Comparison of ENCODE assay signal across 12 cellular contexts in the genomic region with DNA sequence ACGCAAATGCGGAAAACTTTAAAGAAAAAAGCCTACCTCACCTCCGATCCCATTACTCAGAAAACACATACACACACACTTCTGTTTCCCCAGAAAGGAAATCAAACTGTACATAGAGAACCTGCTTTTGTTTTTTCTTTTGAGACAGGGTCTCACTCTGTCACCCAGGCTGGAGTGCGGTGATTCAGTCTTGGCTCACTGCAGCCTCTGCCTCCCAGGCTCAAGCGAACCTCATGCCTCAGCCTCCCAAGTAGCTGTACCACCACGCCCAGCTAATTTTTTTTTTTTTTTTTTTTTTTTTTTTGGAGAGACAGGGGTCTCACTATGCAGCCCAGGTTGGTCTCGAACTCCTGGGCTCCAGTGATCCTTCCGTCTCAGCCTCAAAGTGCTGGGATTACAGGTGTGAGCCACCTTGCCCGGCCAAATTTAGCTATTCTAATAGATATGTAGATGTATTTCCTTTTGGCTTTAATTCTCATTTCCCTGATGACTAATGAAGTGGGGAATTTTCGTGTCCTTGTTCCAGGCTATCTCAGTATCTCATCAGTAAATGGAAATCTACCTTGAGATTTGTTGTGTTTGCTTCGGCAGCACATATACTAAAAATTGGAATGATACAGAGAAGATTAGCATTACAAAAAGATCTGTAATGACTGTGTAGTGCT. TPM values are rescaled to one million over a fixed set of nuclear protein-coding genes. Genes with fewer than 3 reads are reported as not detected.
DNase-seq lines count a peak whose midpoint lies in the region; ATAC-seq and TF ChIP-seq lines count a peak whose summit lies in the region.
"Had no signal": no experiment of that assay in that cellular context is flagged by ENCODE, and none has a peak within 500 bp of the region (broad histone marks: within the 10 kb centered on the region; RNA-seq: fewer than 3 reads in every experiment).

No MANE protein-coding gene starts in this region.

- peak overlapping the region; percentile 96 for H3K27ac ChIP-seq in PC-9
- H3K27ac ChIP-seq in mammary epithelial cell (ENCODE audit: insufficient read depth, low read depth, low read length) = no peak overlapping the region
- H3K27ac ChIP-seq in parathyroid adenoma = peak overlapping the region; percentile 24
- H3K27ac ChIP-seq: KMS-11 had no signal

- H4K20me1 ChIP-seq in PC-9 (ENCODE audit: insufficient read depth) (no peaks in the 10 kb centered on the region), mammary epithelial cell (ENCODE audit: insufficient read depth, low read length) (no peaks in the 10 kb centered on the region)

- H3K4me3 ChIP-seq in PC-9 = no peak overlapping the region
- H3K4me3 ChIP-seq in mammary epithelial cell (replicated peaks in 1 of 3; ENCODE audit: insufficient read depth in 1 of 3, low read depth in 2 of 3, low read length in 3 of 3) = no peak overlapping the region
- H3K4me3 ChIP-seq in parathyroid adenoma (ENCODE audit: low read depth, low read length) = no peak overlapping the region

- in situ Hi-C loops in mammary epithelial cell (cut with MboI; ENCODE audit: low sequenced_read_pairs in 2 of 2) = no loop called here

- POLR2A ChIA-PET in PC-9 (lab: Charles Lee; ENCODE audit: unreplicated experiment) = interaction anchor here (0.5 to 0.9 kb wide), 6 partner anchors 24 to 186 kb away, joined by 3 to 25 read pairs (median 4); no protein-coding TSS in a partner anchor

- H3K9ac ChIP-seq in mammary epithelial cell (ENCODE audit: insufficient read depth, low read length) (no peak overlapping the region), parathyroid adenoma (no peak overlapping the region)
- H3K9ac ChIP-seq: KMS-11 had no signal

- H3K9me3 ChIP-seq in PC-9 (ENCODE audit: insufficient read depth, low read depth) (no peaks in the 10 kb centered on the region), mammary epithelial cell (replicated peaks; ENCODE audit: insufficient read depth, low read length) (no peaks in the 10 kb centered on the region), parathyroid adenoma (ENCODE audit: control insufficient read depth, low read length) (no peaks in the 10 kb centered on the region)

- H3K36me3 ChIP-seq in PC-9 (ENCODE audit: low read depth) (no peaks in the 10 kb centered on the region), mammary epithelial cell (ENCODE audit: insufficient read depth, low read length) (no peaks in the 10 kb centered on the region), parathyroid adenoma (ENCODE audit: control insufficient read depth, insufficient read depth, low read length) (no peaks in the 10 kb centered on the region)

- H2AFZ ChIP-seq in PC-9 (no peak overlapping the region), mammary epithelial cell (ENCODE audit: low read depth, low read length) (no peak overlapping the region), parathyroid adenoma (no peak overlapping the region)

- CTCF ChIA-PET in PC-9 (lab: Charles Lee) (interaction anchor here (0.6 to 1.1 kb wide), 2 partner anchors 21 to 63 kb away, joined by 4 to 13 read pairs; no protein-coding TSS in a partner anchor), mammary epithelial cell (lab: Charles Lee; ENCODE audit: low non-redundant PET) (interaction anchor here (0.6 kb wide), 1 partner anchor 24 kb away, joined by 5 read pairs; no protein-coding TSS in a partner anchor)

- BruUV-seq in PC-9 (replicated peaks; lab: Mats Ljungman, UMichigan) = TSS peak; percentile 58
- no TSS peak for BruUV-seq in mammary epithelial cell (replicated peaks; lab: Mats Ljungman, UMichigan)

- dilution Hi-C loops in mammary epithelial cell (cut with HindIII; ENCODE audit: low sequenced_read_pairs) = no loop called here

- H3K4me1 ChIP-seq in PC-9 (replicated peaks; ENCODE audit: insufficient read depth) (peaks cover 66% of the 10 kb centered on the region), mammary epithelial cell (ENCODE audit: insufficient read depth, low read length) (peaks cover 5% of the 10 kb centered on the region), parathyroid adenoma (peaks cover 9% of the 10 kb centered on the region)

- H3K4me2 ChIP-seq in PC-9 = peak overlapping the region; percentile 61
- no peak overlapping the region for H3K4me2 ChIP-seq in mammary epithelial cell (ENCODE audit: insufficient read depth, low read depth, low read length)
- H3K4me2 ChIP-seq in parathyroid adenoma (ENCODE audit: low read length) = peak overlapping the region; percentile 18
- H3K4me2 ChIP-seq: KMS-11 had no signal

- H3F3A ChIP-seq in PC-9 (ENCODE audit: insufficient read depth, low read depth) = peaks cover 49% of the 10 kb centered on the region

- TF ChIP-seq CTCF in PC-9 (conservative IDR thresholded peaks at IDR 0.05) (no peak), mammary epithelial cell (conservative IDR thresholded peaks at IDR 0.05 in 1 of 2, IDR thresholded peaks at IDR 0.05 in 1 of 2; ENCODE audit: extremely low read depth in 1 of 2, insufficient read depth in 1 of 2, low read depth in 1 of 2, low read length in 2 of 2) (no peak), parathyroid adenoma (IDR thresholded peaks at IDR 0.05) (no peak)

- no peaks in the 10 kb centered on the region for H3K9me2 ChIP-seq in PC-9 (ENCODE audit: insufficient read depth)

- intact Hi-C loops in PC-9 (cut with micrococcal nuclease; ENCODE audit: unreplicated experiment) = loop anchor here (1.0 to 10.0 kb wide), 5 partner anchors 26 to 432 kb away; partner anchors contain the start of gene EEIG1
- intact Hi-C loops in mammary epithelial cell (cut with micrococcal nuclease) = no loop called here

- H3K27me3 ChIP-seq in PC-9 (ENCODE audit: insufficient read depth, low read depth) = no peaks in the 10 kb centered on the region
- no peaks in the 10 kb centered on the region for H3K27me3 ChIP-seq in mammary epithelial cell (ENCODE audit: insufficient read depth, low read length)
- no peaks in the 10 kb centered on the region for H3K27me3 ChIP-seq in parathyroid adenoma (ENCODE audit: control insufficient read depth, insufficient read depth, low read length)

- H3K79me2 ChIP-seq in PC-9 (ENCODE audit: low read depth) = peaks cover 17% of the 10 kb centered on the region
- H3K79me2 ChIP-seq in mammary epithelial cell (ENCODE audit: insufficient read depth, low read length) = no peaks in the 10 kb centered on the region
- H3K79me2 ChIP-seq in parathyroid adenoma = no peaks in the 10 kb centered on the region

- DNase-seq in Daoy (ENCODE audit: low read depth) (peak; percentile 47), PC-9 (peak; percentile 63 to 92), mammary epithelial cell (peak; percentile 57), DMS 273 (lab: John Stamatoyannopoulos, UW; ENCODE audit: unreplicated experiment) (no peak)
- DNase-seq: activated CD8-positive, alpha-beta memory T cell treated with anti-CD3 and anti-CD28 coated beads for 24 hours; DMS79; NCI-H2227 treated with DMSO at 0.1 percent for 48 hours; SIG-M5 had no signal

- WGBS in mammary epithelial cell (ENCODE audit: low coverage, missing lambda C conversion rate) = 62% methylated on average over 11 of the region's 11 CpGs

- no peak for ATAC-seq in GM18867 (IDR thresholded peaks at IDR 0.05; ENCODE audit: unreplicated experiment)
- no peak for ATAC-seq in HG02870 (IDR thresholded peaks at IDR 0.05; ENCODE audit: unreplicated experiment)

RNA-seq across cellular contexts. Expression of gene EEIG1, which starts 25.7 kb away (rescaled TPM):
- total RNA-seq in Daoy (2014; rRNA removed; shearing (Covaris generic)) = 2.9 and 6.3 TPM in 2 replicates
- 176 and 208 TPM in 2 replicates for total RNA-seq in PC-9 (2021)
- total RNA-seq in mammary epithelial cell = 10 to 100 TPM; 23.0 to 29.3 TPM
- polyA plus RNA-seq in mammary epithelial cell = 17.1 TPM
- polyA minus RNA-seq in mammary epithelial cell = 11.3 TPM
